In genomic region chr4:114180481-114180880, GRCh38 we compare ENCODE assay signal across 8 cellular contexts.
DNase-seq lines count a peak whose midpoint lies in the region; ATAC-seq, FAIRE-seq and TF ChIP-seq lines count a peak whose summit lies in the region.

No MANE protein-coding gene starts in this region.

- ATAC-seq in HCT116 (peak; percentile 90), HG03432 (IDR thresholded peaks at IDR 0.05; ENCODE audit: unreplicated experiment) (no peak)

- H3K79me2 ChIP-seq in HCT116 (ENCODE audit: insufficient read depth, low read length), result no peaks in the 10 kb centered on the region

- H3K27ac ChIP-seq in HCT116 (ENCODE audit: low read depth, low read length), result no peak overlapping the region

- DNase-seq in D721Med (ENCODE audit: insufficient read length, low spot score) (no peak), HCT116 (ENCODE audit: low read depth, low spot score) (peak; percentile 47), SK-MEL-5 (ENCODE audit: low read depth, low spot score) (peak; percentile 77), dermis blood vessel endothelial cell (peak; percentile 92), myocyte (ENCODE audit: low read depth) (peak; percentile 80), type B pancreatic cell (ENCODE audit: extremely low spot score, unreplicated experiment) (no peak), NCI-H2107 treated with DMSO at 0.1 percent for 48 hours (lab: John Stamatoyannopoulos, UW; ENCODE audit: unreplicated experiment) (no peak)

- peak; percentile 54 for TF ChIP-seq RAD21 in HCT116 (IDR thresholded peaks at IDR 0.05; ENCODE audit: low read depth)

- TF ChIP-seq CTCF in D721Med (IDR thresholded peaks at IDR 0.05; ENCODE audit: insufficient read depth, missing control alignments) (peak; percentile 55), HCT116 (IDR thresholded peaks at IDR 0.05 in 2 of 3, conservative IDR thresholded peaks at IDR 0.05 in 1 of 3; ENCODE audit: borderline replicate concordance in 1 of 3, insufficient read depth in 1 of 3, low read depth in 2 of 3, low read length in 2 of 3) (peak; percentile 60 to 73 (median 72)), type B pancreatic cell (conservative IDR thresholded peaks at IDR 0.05) (peak; percentile 66)

- H3K9me3 ChIP-seq in HCT116 (ENCODE audit: control insufficient read depth in 1 of 2, insufficient read depth in 1 of 2, low read depth in 1 of 2, low read length in 2 of 2), result 0 out of 4 replicates have a peak, but pooled peaks cover 0 to 3% of the 10 kb centered on the region in 2 experiments

- no peaks in the 10 kb centered on the region for H4K20me1 ChIP-seq in HCT116 (ENCODE audit: insufficient read depth)

- in situ Hi-C loops in SK-MEL-5 (cut with HindIII; ENCODE audit: low pct_unique_long_range_greater_than_20kb, low sequenced_read_pairs), result no loop called here

- FAIRE-seq in D721Med (lab: Jason Lieb, UNC), result no peak

- no peak for TF ChIP-seq POLR2A in HCT116 (IDR thresholded peaks at IDR 0.05; ENCODE audit: borderline replicate concordance, extremely low read depth, insufficient read depth, insufficient read length)

- H3K9me2 ChIP-seq in HCT116 (ENCODE audit: insufficient read depth), result no peaks in the 10 kb centered on the region

- H3K4me3 ChIP-seq in HCT116 (replicated peaks in 1 of 2; ENCODE audit: low read depth in 1 of 2, low read length in 2 of 2), result no peak overlapping the region

- no peak overlapping the region for H3K27ac Mint-ChIP-seq in type B pancreatic cell

- no TSS peak for BruUV-seq in HCT116 (replicated peaks; lab: Mats Ljungman, UMichigan)

- H3K4me1 Mint-ChIP-seq in type B pancreatic cell (ENCODE audit: unreplicated experiment), result peaks cover 8% of the 10 kb centered on the region

- intact Hi-C loops in HCT116 (cut with micrococcal nuclease), result loop anchor here (2.0 kb wide), 1 partner anchor 228 kb away; no protein-coding TSS in a partner anchor

- POLR2A ChIA-PET in HCT116 (lab: Charles Lee), result no interaction called here

- CTCF ChIA-PET in HCT116 (lab: Charles Lee), result interaction anchor here (0.8 to 0.9 kb wide), 2 partner anchors 13 to 23 kb away, joined by 3 read pairs; no protein-coding TSS in a partner anchor

- peak overlapping the region; percentile 83 for H2AFZ ChIP-seq in HCT116 (ENCODE audit: low read depth, low read length, poor library complexity, severe bottlenecking)

- H3K36me3 Mint-ChIP-seq in type B pancreatic cell, result no peaks in the 10 kb centered on the region

- no peaks in the 10 kb centered on the region for H3K27me3 Mint-ChIP-seq in type B pancreatic cell

- H3K4me2 ChIP-seq in HCT116 (ENCODE audit: low read length), result no peak overlapping the region

- no peaks in the 10 kb centered on the region for H3K36me3 ChIP-seq in HCT116 (ENCODE audit: control insufficient read depth in 1 of 2, insufficient read depth in 2 of 2, low read length in 2 of 2)

- H3K4me3 Mint-ChIP-seq in type B pancreatic cell, result no peak overlapping the region

- RAD21 ChIA-PET in HCT116 (lab: Charles Lee; ENCODE audit: low non-redundant PET in 1 of 2, low total read pairs in 2 of 2, uncharacterized antibody in 2 of 2, unreplicated experiment in 2 of 2), result no interaction called here

- H3K9ac ChIP-seq in HCT116 (ENCODE audit: low read length), result no peak overlapping the region

- H3K27me3 ChIP-seq in HCT116 (ENCODE audit: insufficient read depth, low read length), result no peaks in the 10 kb centered on the region

- no peaks in the 10 kb centered on the region; a peak in 1 of 4 replicates for H3K4me1 ChIP-seq in HCT116 (ENCODE audit: control insufficient read depth in 1 of 2, insufficient read depth in 2 of 2, low read length in 2 of 2)

- H3K9me3 Mint-ChIP-seq in type B pancreatic cell, result peaks cover 9% of the 10 kb centered on the region

TF ChIP-seq in HCT116, 20 proteins besides CTCF, POLR2A, EP300 and RAD21:
- no peak for TF ChIP-seq ZFX (IDR thresholded peaks at IDR 0.05)
- peak; percentile 28 for TF ChIP-seq YY1 (IDR thresholded peaks at IDR 0.05; ENCODE audit: extremely low read depth, insufficient replicate concordance, low read depth, low read length)
- no peak for TF ChIP-seq JUND (IDR thresholded peaks at IDR 0.05)

Comparison
In these comparisons a context has a peak if more than half of its experiments do, and no peak if none do; other contexts are left out.
1. DNase-seq: peak in HCT116 (single experiment), SK-MEL-5 (single experiment), dermis blood vessel endothelial cell (single experiment) and myocyte (single experiment); none in D721Med (single experiment), type B pancreatic cell (single experiment) and NCI-H2107 treated with DMSO at 0.1 percent for 48 hours (single experiment).
2. Peak in every context shown above with its lines, with median percentiles within 50 percentile points of each other: CTCF ChIP-seq.